Comparison of ENCODE assay signal across 26 cellular contexts in the genomic region with DNA sequence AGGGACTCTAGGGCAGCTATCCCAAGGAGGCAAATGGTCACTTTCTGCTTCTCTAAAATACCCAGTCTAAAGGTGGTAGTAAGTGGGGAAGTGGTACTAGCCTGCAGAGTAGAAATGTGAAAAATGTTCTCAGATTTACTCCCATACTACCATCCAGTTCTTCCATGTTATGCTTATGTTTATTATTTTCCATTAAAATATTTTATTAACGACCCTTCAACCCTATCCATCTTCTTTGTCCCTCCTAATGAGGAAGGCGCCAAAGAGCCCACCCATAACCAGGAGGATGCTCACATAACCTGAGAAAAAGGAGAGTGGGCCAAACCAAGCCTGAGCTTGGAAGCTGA.
"Had no signal": no experiment of that assay in that cellular context is flagged by ENCODE, and none has a peak within 500 bp of the region (broad histone marks: within the 10 kb centered on the region; RNA-seq: fewer than 3 reads in every experiment).

No MANE protein-coding gene starts in this region.

- H3K9me3 Mint-ChIP-seq: immature natural killer cell; naive thymus-derived CD8-positive, alpha-beta T cell; nephron; neural crest cell; stimulated activated naive B cell treated with anti-CD40 and anti-IgM and Interleukin-4, amounts not matched to agents 10 μg/mL and 1 μg/mL and 100 μg/mL, for 72 hours; type B pancreatic cell had no signal

- H3K27ac ChIP-seq: heart left ventricle, left lung, lower lobe of right lung, pancreas, prostate gland, stomach, testis, tibial nerve had no signal

- H3K4me1 ChIP-seq: pancreas, prostate gland had no signal

- H3K27me3 Mint-ChIP-seq: type B pancreatic cell had no signal

- H3K4me3 Mint-ChIP-seq: immature natural killer cell; naive thymus-derived CD8-positive, alpha-beta T cell; nephron; neural crest cell; stimulated activated naive B cell treated with anti-CD40 and anti-IgM and Interleukin-4, amounts not matched to agents 10 μg/mL and 1 μg/mL and 100 μg/mL, for 72 hours; type B pancreatic cell had no signal

- H3K27me3 ChIP-seq: heart left ventricle, left lung, pancreas, stomach, testis, tibial nerve, uterus had no signal

- H3K9me3 ChIP-seq: heart left ventricle, left lung, lower lobe of right lung, mucosa of descending colon, pancreas, prostate gland, stomach, testis, tibial nerve, uterus had no signal

- ATAC-seq: left colon; left lung; mucosa of descending colon; naive thymus-derived CD8-positive, alpha-beta T cell; stimulated activated naive B cell treated with anti-CD40 and anti-IgM and Interleukin-4, amounts not matched to agents 10 μg/mL and 1 μg/mL and 100 μg/mL, for 72 hours; stimulated activated naive CD8-positive, alpha-beta T cell treated with anti-CD3 and anti-CD28 coated beads, Interleukin-15, Interleukin-2, amounts not matched to agents 100 U/mL and 50 U/mL, for 24 hours had no signal

- H3K27ac Mint-ChIP-seq: immature natural killer cell; naive thymus-derived CD8-positive, alpha-beta T cell; nephron; stimulated activated naive B cell treated with anti-CD40 and anti-IgM and Interleukin-4, amounts not matched to agents 10 μg/mL and 1 μg/mL and 100 μg/mL, for 72 hours; type B pancreatic cell had no signal

- DNase-seq: heart left ventricle; immature natural killer cell; kidney; left colon; left lung; lower lobe of right lung; mammary epithelial cell; mesendoderm; mucosa of descending colon; naive thymus-derived CD8-positive, alpha-beta T cell; pancreas; retina; stimulated activated CD4-positive, alpha-beta T cell treated with anti-CD3 and anti-CD28 coated beads, Interleukin-12 subunit alpha, Interleukin-12 subunit beta, amount 100 ng/mL, for 4 hours; stimulated activated CD4-positive, alpha-beta T cell treated with anti-CD3 and anti-CD28 coated beads, Interleukin-15, amount 100 ng/mL, for 24 hours; stimulated activated CD4-positive, alpha-beta T cell treated with anti-CD3 and anti-CD28 coated beads, Interleukin-2, amount 100 ng/mL, for 24 hours; stimulated activated CD4-positive, alpha-beta T cell treated with anti-CD3 and anti-CD28 coated beads, Interleukin-4, amount 100 ng/mL, for 1 hour; stimulated activated naive B cell treated with anti-CD40 and anti-IgM and Interleukin-4, amounts not matched to agents 10 μg/mL and 1 μg/mL and 100 μg/mL, for 72 hours; stimulated activated naive CD8-positive, alpha-beta T cell treated with anti-CD3 and anti-CD28 coated beads, Interleukin-15, Interleukin-2, amounts not matched to agents 100 U/mL and 50 U/mL, for 24 hours; stomach; uterus had no signal

- H3K4me3 ChIP-seq: heart left ventricle, left lung, lower lobe of right lung, mucosa of descending colon, pancreas, prostate gland, stomach, testis, tibial nerve, uterus had no signal

- H3K36me3 ChIP-seq: left lung, lower lobe of right lung, pancreas, prostate gland, stomach, uterus had no signal

- H3K36me3 Mint-ChIP-seq: immature natural killer cell; naive thymus-derived CD8-positive, alpha-beta T cell; stimulated activated naive B cell treated with anti-CD40 and anti-IgM and Interleukin-4, amounts not matched to agents 10 μg/mL and 1 μg/mL and 100 μg/mL, for 72 hours had no signal
